ENCODE assay signal across 15 cellular contexts in genomic region chr11:15176646-15177163, GRCh38.
A peak's percentile ranks its signal among the peaks of the same experiment; 100 is the strongest.
DNase-seq lines count a peak whose midpoint lies in the region; ATAC-seq and TF ChIP-seq lines count a peak whose summit lies in the region.
"Had no signal": no experiment of that assay in that cellular context is flagged by ENCODE, and none has a peak within 500 bp of the region (broad histone marks: within the 10 kb centered on the region; RNA-seq: fewer than 3 reads in every experiment).

No MANE protein-coding gene starts in this region.

- no peaks in the 10 kb centered on the region for H3K79me1 ChIP-seq in trophoblast cell (ENCODE audit: low read length)

- no peaks in the 10 kb centered on the region for H3K9me2 ChIP-seq in MM.1S (replicated peaks; ENCODE audit: insufficient read depth, low read length)

- no peaks in the 10 kb centered on the region for H3K36me3 ChIP-seq in MM.1S (replicated peaks; ENCODE audit: insufficient read depth, low read length)
- H3K36me3 ChIP-seq in SK-N-MC (ENCODE audit: insufficient read depth, low read length) = no peaks in the 10 kb centered on the region
- H3K36me3 ChIP-seq in trophoblast cell (ENCODE audit: control insufficient read depth in 1 of 2, insufficient read depth in 2 of 2, low read length in 2 of 2) = no peaks in the 10 kb centered on the region
- H3K36me3 ChIP-seq: HAP-1 had no signal

- H3K4me1 ChIP-seq in MM.1S (ENCODE audit: low read length) (no peaks in the 10 kb centered on the region; the same call in 1 of the 2 replicates), trophoblast cell (ENCODE audit: control insufficient read depth in 1 of 2, insufficient read depth in 2 of 2, low read length in 2 of 2) (no peaks in the 10 kb centered on the region)
- H3K4me1 ChIP-seq: HAP-1 had no signal

- H4K12ac ChIP-seq in trophoblast cell (ENCODE audit: low read depth, low read length) = no peak overlapping the region

- H4K8ac ChIP-seq in trophoblast cell (ENCODE audit: low read depth, low read length) = no peak overlapping the region

- H3K4me3 ChIP-seq in MM.1S (ENCODE audit: low read length) (no peak overlapping the region), SK-N-MC (no peak overlapping the region), trophoblast cell (ENCODE audit: low read depth, low read length) (no peak overlapping the region)
- H3K4me3 ChIP-seq: HAP-1 had no signal

- no peak overlapping the region for H3K14ac ChIP-seq in trophoblast cell (ENCODE audit: low read length)

- no peak overlapping the region for H3K4ac ChIP-seq in trophoblast cell (ENCODE audit: low read depth, low read length)

- no peak overlapping the region for H3K23ac ChIP-seq in trophoblast cell (ENCODE audit: low read length)

- H3K27me3 ChIP-seq in MM.1S (replicated peaks; ENCODE audit: insufficient read depth, low read length) = no peaks in the 10 kb centered on the region
- H3K27me3 ChIP-seq in trophoblast cell (ENCODE audit: insufficient read depth, low read length) = no peaks in the 10 kb centered on the region

- H4K20me1 ChIP-seq in MM.1S (ENCODE audit: insufficient read depth, low read length) = no peaks in the 10 kb centered on the region

- WGBS in trophoblast cell (ENCODE audit: extremely low coverage, insufficient coverage, insufficient read length) = no CpG with 5 or more reads among the region's 5 CpGs

- no peak overlapping the region for H2BK12ac ChIP-seq in trophoblast cell (ENCODE audit: low read length)

- H2AFZ ChIP-seq in MM.1S (ENCODE audit: low read length) = peak overlapping the region; percentile 39; the same call in 1 of the 2 replicates
- H2AFZ ChIP-seq in trophoblast cell (ENCODE audit: insufficient read depth, low read length, poor library complexity) = no peak overlapping the region

- H3K9ac ChIP-seq in MM.1S (ENCODE audit: low read length) (no peak overlapping the region), SK-N-MC (ENCODE audit: insufficient read length) (no peak overlapping the region), trophoblast cell (ENCODE audit: low read length) (no peak overlapping the region)

- no peak overlapping the region for H2BK5ac ChIP-seq in trophoblast cell (ENCODE audit: low read depth, low read length, poor library complexity)

- H3K18ac ChIP-seq in trophoblast cell (ENCODE audit: low read length) = no peak overlapping the region

- H3K9me3 ChIP-seq in MM.1S (replicated peaks; ENCODE audit: insufficient read depth, low read length) = no peaks in the 10 kb centered on the region
- H3K9me3 ChIP-seq in SK-N-MC (ENCODE audit: low read depth, low read length) = no peaks in the 10 kb centered on the region
- no peaks in the 10 kb centered on the region for H3K9me3 ChIP-seq in trophoblast cell (ENCODE audit: insufficient read depth, low read depth, low read length)
- H3K9me3 ChIP-seq: HAP-1 had no signal

- no peak for TF ChIP-seq CTCF in MM.1S (IDR thresholded peaks at IDR 0.05; ENCODE audit: low read length)

- H3K27ac ChIP-seq in MM.1S (ENCODE audit: low read length) = no peak overlapping the region
- peak overlapping the region; percentile 37; the same call in 1 of the 2 replicates for H3K27ac ChIP-seq in SK-N-MC
- H3K27ac ChIP-seq in trophoblast cell (ENCODE audit: low read depth, low read length) = no peak overlapping the region

- ATAC-seq in left lobe of liver = peak; percentile 57

- H3K79me2 ChIP-seq in MM.1S (ENCODE audit: low read length) = no peaks in the 10 kb centered on the region
- no peaks in the 10 kb centered on the region for H3K79me2 ChIP-seq in trophoblast cell (ENCODE audit: control insufficient read depth, insufficient read depth, low read length, poor library complexity)

- no peaks in the 10 kb centered on the region for H3F3A ChIP-seq in MM.1S (ENCODE audit: insufficient read depth, low read length)

- H3K4me2 ChIP-seq in MM.1S (ENCODE audit: low read depth, low read length) (no peak overlapping the region), trophoblast cell (ENCODE audit: low read length) (no peak overlapping the region)

- no peak overlapping the region for H4K91ac ChIP-seq in trophoblast cell (ENCODE audit: low read depth, low read length)

- H2AK5ac ChIP-seq in trophoblast cell (ENCODE audit: low read length) = no peak overlapping the region

- H2BK120ac ChIP-seq in trophoblast cell (ENCODE audit: insufficient read depth, low read length, poor library complexity) = no peak overlapping the region

- no peak for DNase-seq in MM.1S
- no peak for DNase-seq in SK-N-MC (ENCODE audit: low read depth, low spot score)
- no peak for DNase-seq in left lobe of liver (ENCODE audit: low spot score)
- DNase-seq in dermis blood vessel endothelial cell = no peak
- DNase-seq in trophoblast cell = no peak
- no peak for DNase-seq in stimulated activated CD4-positive, alpha-beta T cell treated with anti-CD3 and anti-CD28 coated beads, Interleukin-4, amount 100 ng/mL, for 1 hour
- DNase-seq: C1 segment of cervical spinal cord; Calu3; CD4-positive, alpha-beta memory T cell; COR-L47; DMS53; DMS79 treated with DMSO at 0.1 percent for 48 hours; GF-D8; GOT3 had no signal
